In genomic region chr11:309558-309855, GRCh38 we compare ENCODE assay signal across 9 cellular contexts. TPM values are rescaled to one million over a fixed set of nuclear protein-coding genes. Genes with fewer than 3 reads are reported as not detected.
DNase-seq lines count a peak whose midpoint lies in the region; ATAC-seq, FAIRE-seq and TF ChIP-seq lines count a peak whose summit lies in the region.
"Had no signal": no experiment of that assay in that cellular context is flagged by ENCODE, and none has a peak within 500 bp of the region (broad histone marks: within the 10 kb centered on the region; RNA-seq: fewer than 3 reads in every experiment).

No MANE protein-coding gene starts in this region.

- peak overlapping the region; percentile 90 to 99 (median 94) for H3K4me3 Mint-ChIP-seq in CD4-positive, CD25-positive, alpha-beta regulatory T cell
- H3K4me3 Mint-ChIP-seq in osteocyte (ENCODE audit: unreplicated experiment) = peak overlapping the region; percentile 88

- no peaks in the 10 kb centered on the region for H3K27me3 ChIP-seq in CD4-positive, CD25-positive, alpha-beta regulatory T cell (ENCODE audit: control insufficient read depth, insufficient read depth, low read length)
- no peaks in the 10 kb centered on the region for H3K27me3 ChIP-seq in Panc1 (ENCODE audit: control insufficient read depth, insufficient read depth, low read length)
- H3K27me3 ChIP-seq: cardiac muscle cell had no signal

- peak overlapping the region; percentile 79 for H3K27ac ChIP-seq in CD4-positive, CD25-positive, alpha-beta regulatory T cell (ENCODE audit: insufficient read depth, low read length, poor library complexity, severe bottlenecking)
- H3K27ac ChIP-seq in Panc1 (ENCODE audit: low read length) = peak overlapping the region; percentile 82

- FAIRE-seq in urothelium cell line (lab: Jason Lieb, UNC) = no peak

- peaks cover 12 to 70% (median 37%) of the 10 kb centered on the region in 4 donors for H3K4me1 Mint-ChIP-seq in CD4-positive, CD25-positive, alpha-beta regulatory T cell
- H3K4me1 Mint-ChIP-seq in osteocyte (ENCODE audit: unreplicated experiment) = peaks cover 60% of the 10 kb centered on the region

- TF ChIP-seq CTCF in Panc1 (IDR thresholded peaks at IDR 0.05) (no peak), epithelial cell of proximal tubule (conservative IDR thresholded peaks at IDR 0.05; ENCODE audit: low read depth, low read length) (no peak), osteocyte (IDR thresholded peaks at IDR 0.05) (no peak)

- peak overlapping the region; percentile 77 for H3K4me3 ChIP-seq in CD4-positive, CD25-positive, alpha-beta regulatory T cell (ENCODE audit: low read depth, low read length)
- H3K4me3 ChIP-seq in Panc1 (ENCODE audit: low read depth in 2 of 2, low read length in 2 of 2) = peak overlapping the region; percentile 20 to 49
- peak overlapping the region; percentile 62 for H3K4me3 ChIP-seq in epithelial cell of proximal tubule (ENCODE audit: low read depth, low read length)
- H3K4me3 ChIP-seq: cardiac muscle cell had no signal

- peaks cover 0 to 1% (median 0%) of the 10 kb centered on the region in 7 donors for H3K9me3 Mint-ChIP-seq in CD4-positive, CD25-positive, alpha-beta regulatory T cell
- no peaks in the 10 kb centered on the region for H3K9me3 Mint-ChIP-seq in osteocyte (ENCODE audit: unreplicated experiment)

- intact Hi-C loops in Panc1 (cut with micrococcal nuclease; ENCODE audit: unreplicated experiment) = loop anchor here (5.0 kb wide), 1 partner anchor 48 kb away; no protein-coding TSS in a partner anchor

- H3K36me3 Mint-ChIP-seq in CD4-positive, CD25-positive, alpha-beta regulatory T cell = no peaks in the 10 kb centered on the region
- H3K36me3 Mint-ChIP-seq in osteocyte (ENCODE audit: unreplicated experiment) = peaks cover 3% of the 10 kb centered on the region

- DNase-seq in CD4-positive, CD25-positive, alpha-beta regulatory T cell = no peak
- DNase-seq in Panc1 (ENCODE audit: low read depth, low spot score) = no peak
- no peak for DNase-seq in epithelial cell of proximal tubule (ENCODE audit: low read depth)
- no peak for DNase-seq in osteocyte (ENCODE audit: extremely low spot score, unreplicated experiment)
- DNase-seq in NCI-H446 (lab: John Stamatoyannopoulos, UW) = no peak
- no peak for DNase-seq in Ammon's horn (ENCODE audit: low spot score)
- DNase-seq in HK-2 (ENCODE audit: unreplicated experiment) = no peak
- DNase-seq in urothelium cell line (ENCODE audit: low spot score) = no peak

- in situ Hi-C loops in Panc1 (cut with HindIII; ENCODE audit: low pct_unique_long_range_greater_than_20kb, low sequenced_read_pairs) = no loop called here

- TSS peak; percentile 95 for BruUV-seq in Panc1 (replicated peaks; lab: Mats Ljungman, UMichigan)

- peak overlapping the region; percentile 87 to 100 (median 96) for H3K27ac Mint-ChIP-seq in CD4-positive, CD25-positive, alpha-beta regulatory T cell
- H3K27ac Mint-ChIP-seq in osteocyte (ENCODE audit: unreplicated experiment) = peak overlapping the region; percentile 91

- H3K36me3 ChIP-seq in CD4-positive, CD25-positive, alpha-beta regulatory T cell (ENCODE audit: control insufficient read depth, insufficient read depth, low read length) = no peaks in the 10 kb centered on the region
- no peaks in the 10 kb centered on the region for H3K36me3 ChIP-seq in Panc1 (ENCODE audit: control insufficient read depth, insufficient read depth, low read length)
- H3K36me3 ChIP-seq: cardiac muscle cell had no signal

- peaks cover 5% of the 10 kb centered on the region for H3K27me3 Mint-ChIP-seq in CD4-positive, CD25-positive, alpha-beta regulatory T cell
- H3K27me3 Mint-ChIP-seq in osteocyte (ENCODE audit: unreplicated experiment) = no peaks in the 10 kb centered on the region

- H3K4me1 ChIP-seq in CD4-positive, CD25-positive, alpha-beta regulatory T cell (ENCODE audit: control insufficient read depth, insufficient read depth, low read length, poor library complexity, severe bottlenecking) = peaks cover 62% of the 10 kb centered on the region
- H3K4me1 ChIP-seq in Panc1 (ENCODE audit: control insufficient read depth, insufficient read depth, low read length) = peaks cover 70% of the 10 kb centered on the region

- H3K9me3 ChIP-seq in CD4-positive, CD25-positive, alpha-beta regulatory T cell (ENCODE audit: control insufficient read depth in 2 of 2, low read length in 2 of 2) = no peaks in the 10 kb centered on the region
- H3K9me3 ChIP-seq in Panc1 (ENCODE audit: control insufficient read depth, insufficient read depth, low read depth, low read length) = no peaks in the 10 kb centered on the region

- POLR2A ChIA-PET in Panc1 (lab: Charles Lee) = no interaction called here

- CTCF ChIA-PET in Panc1 (lab: Charles Lee) = interaction anchor here (0.6 kb wide), 1 partner anchor 29 kb away, joined by 3 read pairs; no protein-coding TSS in a partner anchor

- ATAC-seq in CD4-positive, CD25-positive, alpha-beta regulatory T cell (ENCODE audit: low read depth in 2 of 2) = no peak
- no peak for ATAC-seq in Panc1

RNA-seq across cellular contexts. Expression of gene IFITM2, which starts 1.9 kb away (rescaled TPM):
- total RNA-seq in CD4-positive, CD25-positive, alpha-beta regulatory T cell = 376 TPM
- 1,000 to 10,000 TPM; 1,701 to 2,097 (median 1,858) TPM for polyA plus RNA-seq in CD4-positive, CD25-positive, alpha-beta regulatory T cell
- 183 TPM for total RNA-seq in Panc1 (2021; ENCODE audit: unreplicated experiment)
- 402 TPM for polyA plus RNA-seq in Panc1 (2012; ENCODE audit: insufficient read length)
- 54.7 and 177 TPM in 2 replicates for total RNA-seq in epithelial cell of proximal tubule
- total RNA-seq in osteocyte = 671 and 698 TPM in 2 replicates

RNA-seq across cellular contexts. Expression of gene IFITM1, which starts 4.3 kb away (rescaled TPM):
- total RNA-seq in CD4-positive, CD25-positive, alpha-beta regulatory T cell = 320 TPM
- 1,000 to 10,000 TPM; 1,249 to 1,544 (median 1,415) TPM for polyA plus RNA-seq in CD4-positive, CD25-positive, alpha-beta regulatory T cell
- total RNA-seq in Panc1 (2021; ENCODE audit: unreplicated experiment) (66.3 TPM), epithelial cell of proximal tubule (15.7 and 56.8 TPM in 2 replicates), osteocyte (352 and 355 TPM in 2 replicates)
- polyA plus RNA-seq in Panc1 (2012; ENCODE audit: insufficient read length) = 206 TPM

RNA-seq across cellular contexts. Expression of gene IFITM5, which starts 10.2 kb away (rescaled TPM):
- total RNA-seq in CD4-positive, CD25-positive, alpha-beta regulatory T cell = not detected
- polyA plus RNA-seq in CD4-positive, CD25-positive, alpha-beta regulatory T cell = not detected
- total RNA-seq in Panc1 (2021; ENCODE audit: unreplicated experiment) (not detected), epithelial cell of proximal tubule (not detected in 2 replicates), osteocyte (not detected in 2 replicates)
- polyA plus RNA-seq in Panc1 (2012; ENCODE audit: insufficient read length) = 0.30 TPM
- total RNA-seq: cardiac muscle cell had no signal
- polyA plus RNA-seq: cardiac muscle cell had no signal

RNA-seq across cellular contexts. Expression of gene IFITM3, which starts 11.2 kb away (rescaled TPM):
- total RNA-seq in CD4-positive, CD25-positive, alpha-beta regulatory T cell = 6.7 TPM
- 10 to 100 TPM in 2 of 4 donors, 1 to 10 TPM in 2; 3.5 to 94.8 (median 42.6) TPM for polyA plus RNA-seq in CD4-positive, CD25-positive, alpha-beta regulatory T cell
- 614 TPM for total RNA-seq in Panc1 (2021; ENCODE audit: unreplicated experiment)
- 1,322 TPM for polyA plus RNA-seq in Panc1 (2012; ENCODE audit: insufficient read length)
- 85.7 and 113 TPM in 2 replicates for total RNA-seq in epithelial cell of proximal tubule
- total RNA-seq in osteocyte = 1,725 and 1,814 TPM in 2 replicates

RNA-seq across cellular contexts. Expression of gene PGGHG, which starts 20.6 kb away (rescaled TPM):
- total RNA-seq in CD4-positive, CD25-positive, alpha-beta regulatory T cell = 188 TPM
- polyA plus RNA-seq in CD4-positive, CD25-positive, alpha-beta regulatory T cell = 1 to 10 TPM; 1.5 to 2.9 (median 2.5) TPM
- total RNA-seq in Panc1 (2021; ENCODE audit: unreplicated experiment) (115 TPM), epithelial cell of proximal tubule (7.8 and 13.1 TPM in 2 replicates), osteocyte (39.9 and 43.4 TPM in 2 replicates)
- 129 TPM for polyA plus RNA-seq in Panc1 (2012; ENCODE audit: insufficient read length)
